1 cellular context compared by ENCODE assay signal in genomic region chr15:81001180-81002003, GRCh38.
TF ChIP-seq lines count a peak whose summit lies in the region.

No MANE protein-coding gene starts in this region.

TF ChIP-seq in K562, 482 proteins besides CTCF, POLR2A, EP300 and RAD21 (continued from another document and continues in another):
- peak; percentile 83 to 93 for TF ChIP-seq E2F6 (IDR thresholded peaks at IDR 0.05; ENCODE audit: borderline replicate concordance in 1 of 2, extremely low read depth in 1 of 2, insufficient read depth in 1 of 2, insufficient read length in 1 of 2, low read depth in 1 of 2, low read length in 1 of 2, poor library complexity in 1 of 2, severe bottlenecking in 1 of 2)
- TF ChIP-seq TARDBP (IDR thresholded peaks at IDR 0.05) = no peak
- TF ChIP-seq TAF1 (IDR thresholded peaks at IDR 0.05; ENCODE audit: control insufficient read depth, extremely low read depth, insufficient read depth, low read length, severe bottlenecking) = no peak
- no peak for TF ChIP-seq HMGXB4 (CRISPR knock-in tag; IDR thresholded peaks at IDR 0.05)
- TF ChIP-seq ZNF280A (IDR thresholded peaks at IDR 0.05; ENCODE audit: low read depth, partially characterized antibody) = no peak
- peak; percentile 72 for TF ChIP-seq RBFOX2 (IDR thresholded peaks at IDR 0.05; ENCODE audit: low read depth, low read length)
- TF ChIP-seq CC2D1A (IDR thresholded peaks at IDR 0.05) = no peak
- no peak for TF ChIP-seq SMC3 (conservative IDR thresholded peaks at IDR 0.05; ENCODE audit: insufficient read depth, low read depth, low read length)
- TF ChIP-seq HES1 (IDR thresholded peaks at IDR 0.05; ENCODE audit: low read depth) = no peak
- no peak for TF ChIP-seq POLR3G (IDR thresholded peaks at IDR 0.05; ENCODE audit: extremely low read depth, insufficient read length, insufficient replicate concordance)
- TF ChIP-seq ZNF551 (CRISPR knock-in tag; IDR thresholded peaks at IDR 0.05) = no peak
- no peak for TF ChIP-seq POU5F1 (IDR thresholded peaks at IDR 0.05; ENCODE audit: borderline replicate concordance, low read depth, low read length, partially characterized antibody)
- TF ChIP-seq HIVEP1 (CRISPR knock-in tag; IDR thresholded peaks at IDR 0.05) = no peak
- no peak for TF ChIP-seq COPS2 (conservative IDR thresholded peaks at IDR 0.05)
- TF ChIP-seq PTBP1 (IDR thresholded peaks at IDR 0.05; ENCODE audit: low read depth, low read length) = no peak
- TF ChIP-seq FOXA3 (CRISPR knock-in tag; conservative IDR thresholded peaks at IDR 0.05 in 1 of 2, IDR thresholded peaks at IDR 0.05 in 1 of 2) = 0 out of 4 replicates have a peak, but pooled peaks of 1 of the 2 experiments have one; percentile 31
- no peak for TF ChIP-seq GATA2 (CRISPR knock-in tag; IDR thresholded peaks at IDR 0.05)
- TF ChIP-seq ETV6 (IDR thresholded peaks at IDR 0.05; ENCODE audit: borderline replicate concordance in 1 of 2, low read depth in 2 of 2, low read length in 1 of 2) = no peak
- TF ChIP-seq ETV6 (CRISPR knock-in tag; IDR thresholded peaks at IDR 0.05; ENCODE audit: borderline replicate concordance) = 0 out of 2 replicates have a peak, but pooled peaks have one; percentile 67
- TF ChIP-seq FOXK1 (CRISPR knock-in tag; IDR thresholded peaks at IDR 0.05; ENCODE audit: borderline replicate concordance) = no peak
- peak; percentile 45; the same call in 1 of the 2 replicates for TF ChIP-seq GATAD2B (IDR thresholded peaks at IDR 0.05; ENCODE audit: borderline replicate concordance)
- no peak for TF ChIP-seq CHD4 (IDR thresholded peaks at IDR 0.05; ENCODE audit: insufficient read depth, insufficient replicate concordance, low read depth, low read length, poor library complexity, severe bottlenecking)
- TF ChIP-seq SIN3B (IDR thresholded peaks at IDR 0.05; ENCODE audit: low read depth) = peak; percentile 58; the same call in 1 of the 2 replicates
- TF ChIP-seq ZKSCAN1 (IDR thresholded peaks at IDR 0.05; ENCODE audit: low read depth, low read length) = no peak
- TF ChIP-seq ATF3 (IDR thresholded peaks at IDR 0.05) = no peak
- TF ChIP-seq ATF3 (CRISPR knock-in tag; conservative IDR thresholded peaks at IDR 0.05) = no peak
- no peak for TF ChIP-seq ARID1B (IDR thresholded peaks at IDR 0.05)
- TF ChIP-seq ZBTB12 (CRISPR knock-in tag; IDR thresholded peaks at IDR 0.05) = no peak
- TF ChIP-seq ZNF707 (CRISPR knock-in tag; conservative IDR thresholded peaks at IDR 0.05) = no peak
- no peak for TF ChIP-seq NR2C2 (CRISPR knock-in tag; IDR thresholded peaks at IDR 0.05)
- TF ChIP-seq NR2C2 (tag; IDR thresholded peaks at IDR 0.05) = peak; percentile 59
- no peak for TF ChIP-seq CBX1 (IDR thresholded peaks at IDR 0.05; ENCODE audit: low read depth)
- TF ChIP-seq THAP12 (CRISPR knock-in tag; IDR thresholded peaks at IDR 0.05) = peak; percentile 20; the same call in 1 of the 2 replicates
- no peak for TF ChIP-seq ZEB2 (IDR thresholded peaks at IDR 0.05)
- peak in 2 of 3 experiments; percentile 5 to 34 for TF ChIP-seq YY1 (IDR thresholded peaks at IDR 0.05; ENCODE audit: borderline replicate concordance in 1 of 3, control insufficient read depth in 1 of 3, extremely low read depth in 1 of 3, insufficient read depth in 3 of 3, insufficient read length in 1 of 3, insufficient replicate concordance in 2 of 3, low read depth in 1 of 3, low read length in 2 of 3)
- TF ChIP-seq PURB (CRISPR knock-in tag; IDR thresholded peaks at IDR 0.05; ENCODE audit: low read depth) = no peak
- TF ChIP-seq FOXK2 (conservative IDR thresholded peaks at IDR 0.05 in 1 of 2, IDR thresholded peaks at IDR 0.05 in 1 of 2; ENCODE audit: low read depth in 2 of 2) = no peak
- 0 out of 2 replicates have a peak, but pooled peaks have one; percentile 78 for TF ChIP-seq MED1 (CRISPR knock-in tag; IDR thresholded peaks at IDR 0.05; ENCODE audit: borderline replicate concordance)
- no peak for TF ChIP-seq SIRT6 (IDR thresholded peaks at IDR 0.05; ENCODE audit: low read depth, low read length)
- TF ChIP-seq ZNF311 (CRISPR knock-in tag; IDR thresholded peaks at IDR 0.05) = no peak
- TF ChIP-seq MYC (IDR thresholded peaks at IDR 0.05; ENCODE audit: low read depth, low read length) = 0 out of 2 replicates have a peak, but pooled peaks have one; percentile 37
- TF ChIP-seq MYC (CRISPR knock-in tag; IDR thresholded peaks at IDR 0.05; ENCODE audit: borderline replicate concordance, low read depth) = no peak
- peak; percentile 74 for TF ChIP-seq MAX (CRISPR knock-in tag; IDR thresholded peaks at IDR 0.05)
- no peak for TF ChIP-seq PTTG1 (tag; IDR thresholded peaks at IDR 0.05; ENCODE audit: low read depth)
- no peak for TF ChIP-seq ZNF324 (CRISPR knock-in tag; IDR thresholded peaks at IDR 0.05)
- TF ChIP-seq NFE2L1 (tag; IDR thresholded peaks at IDR 0.05; ENCODE audit: borderline replicate concordance, low read depth) = no peak
- TF ChIP-seq RB1 (IDR thresholded peaks at IDR 0.05; ENCODE audit: low read depth) = peak; percentile 66; the same call in 1 of the 2 replicates
- TF ChIP-seq ZNF395 (CRISPR knock-in tag; IDR thresholded peaks at IDR 0.05) = 0 out of 2 replicates have a peak, but pooled peaks have one; percentile 10
- no peak for TF ChIP-seq ZNF77 (CRISPR knock-in tag; IDR thresholded peaks at IDR 0.05)
- TF ChIP-seq MAFK (IDR thresholded peaks at IDR 0.05; ENCODE audit: low read length) = no peak
- no peak for TF ChIP-seq NR3C1 (CRISPR knock-in tag; IDR thresholded peaks at IDR 0.05)
- TF ChIP-seq ZBTB17 (CRISPR knock-in tag; IDR thresholded peaks at IDR 0.05) = 0 out of 2 replicates have a peak, but pooled peaks have one; percentile 28
- TF ChIP-seq NRF1 (conservative IDR thresholded peaks at IDR 0.05 in 1 of 2, IDR thresholded peaks at IDR 0.05 in 1 of 2) = peak in 1 of 2 experiments; percentile 28; a peak in 2 of 4 replicates
- no peak for TF ChIP-seq OTX1 (CRISPR knock-in tag; IDR thresholded peaks at IDR 0.05)
- no peak for TF ChIP-seq KDM4B (IDR thresholded peaks at IDR 0.05; ENCODE audit: borderline replicate concordance in 2 of 2, low read depth in 1 of 2)
- TF ChIP-seq ZNF239 (CRISPR knock-in tag; IDR thresholded peaks at IDR 0.05) = no peak
- TF ChIP-seq RBM14 (IDR thresholded peaks at IDR 0.05; ENCODE audit: borderline replicate concordance, insufficient read depth, low read depth, low read length) = no peak
- no peak for TF ChIP-seq GMEB1 (CRISPR knock-in tag; IDR thresholded peaks at IDR 0.05)
